In the genomic region with DNA sequence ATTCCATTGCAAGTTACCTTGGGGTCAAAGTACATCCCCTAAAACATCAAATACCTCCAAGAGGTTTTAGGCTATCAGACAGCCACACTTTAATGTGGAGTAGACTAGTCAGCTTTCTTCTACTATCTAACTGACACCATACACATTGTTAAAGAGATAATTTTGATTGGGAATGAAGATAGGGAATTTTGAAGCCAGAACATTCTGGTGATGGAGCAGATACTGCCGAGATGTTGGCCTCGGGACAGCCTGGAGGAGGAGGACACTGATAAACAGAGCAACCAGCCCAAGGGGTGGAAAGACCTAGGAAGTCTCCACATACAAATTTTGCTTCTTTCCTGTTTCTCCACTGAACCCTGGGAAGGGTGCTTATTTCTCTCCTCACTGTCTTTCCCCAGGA, we compare ENCODE assay signal across 1 cellular context.
TF ChIP-seq lines count a peak whose summit lies in the region.

No MANE protein-coding gene starts in this region.

TF ChIP-seq in K562, 482 proteins besides CTCF, POLR2A, EP300 and RAD21 (continued from another document):
- TF ChIP-seq SMAD1 (IDR thresholded peaks at IDR 0.05; ENCODE audit: low read depth, low read length, partially characterized antibody) (peak; percentile 27), ZEB2 (IDR thresholded peaks at IDR 0.05) (0 out of 2 replicates have a peak, but pooled peaks have one; percentile 33), MEF2D (tag; conservative IDR thresholded peaks at IDR 0.05; ENCODE audit: low read depth) (0 out of 2 replicates have a peak, but pooled peaks have one; percentile 34), CREB5 (CRISPR knock-in tag; IDR thresholded peaks at IDR 0.05) (no peak), CC2D1A (IDR thresholded peaks at IDR 0.05) (0 out of 2 replicates have a peak, but pooled peaks have one; percentile 61), TRIM24 (IDR thresholded peaks at IDR 0.05) (peak in 1 of 2 experiments; percentile 54; a peak in 3 of 4 replicates), THRB (CRISPR knock-in tag; conservative IDR thresholded peaks at IDR 0.05) (no peak), CHD1 (IDR thresholded peaks at IDR 0.05; ENCODE audit: low read length) (no peak), HDAC6 (IDR thresholded peaks at IDR 0.05; ENCODE audit: low read depth, low read length) (no peak), ZNF695 (CRISPR knock-in tag; IDR thresholded peaks at IDR 0.05) (no peak), SMARCC2 (IDR thresholded peaks at IDR 0.05; ENCODE audit: low read depth) (peak; percentile 74; the same call in 1 of the 2 replicates), SMARCE1 (IDR thresholded peaks at IDR 0.05) (peak; percentile 91), TEAD2 (tag; IDR thresholded peaks at IDR 0.05) (no peak), RCOR1 (IDR thresholded peaks at IDR 0.05; ENCODE audit: borderline replicate concordance in 1 of 2, low read depth in 2 of 2, low read length in 2 of 2) (peak in 1 of 2 experiments; percentile 85; a peak in 2 of 4 replicates), XRCC3 (IDR thresholded peaks at IDR 0.05) (no peak), EGR1 (conservative IDR thresholded peaks at IDR 0.05) (no peak), PHB2 (IDR thresholded peaks at IDR 0.05; ENCODE audit: low read depth) (0 out of 2 replicates have a peak, but pooled peaks have one; percentile 27), NCOR1 (IDR thresholded peaks at IDR 0.05) (peak; percentile 80), FOXM1 (IDR thresholded peaks at IDR 0.05; ENCODE audit: low read depth) (peak; percentile 87; the same call in 1 of the 2 replicates), FOXM1 (CRISPR knock-in tag; IDR thresholded peaks at IDR 0.05; ENCODE audit: low read depth) (no peak), CTBP1 (IDR thresholded peaks at IDR 0.05; ENCODE audit: borderline replicate concordance) (peak; percentile 92), SMAD4 (CRISPR knock-in tag; conservative IDR thresholded peaks at IDR 0.05) (peak; percentile 69; the same call in 1 of the 2 replicates)
- TF ChIP-seq, protein P1, sequence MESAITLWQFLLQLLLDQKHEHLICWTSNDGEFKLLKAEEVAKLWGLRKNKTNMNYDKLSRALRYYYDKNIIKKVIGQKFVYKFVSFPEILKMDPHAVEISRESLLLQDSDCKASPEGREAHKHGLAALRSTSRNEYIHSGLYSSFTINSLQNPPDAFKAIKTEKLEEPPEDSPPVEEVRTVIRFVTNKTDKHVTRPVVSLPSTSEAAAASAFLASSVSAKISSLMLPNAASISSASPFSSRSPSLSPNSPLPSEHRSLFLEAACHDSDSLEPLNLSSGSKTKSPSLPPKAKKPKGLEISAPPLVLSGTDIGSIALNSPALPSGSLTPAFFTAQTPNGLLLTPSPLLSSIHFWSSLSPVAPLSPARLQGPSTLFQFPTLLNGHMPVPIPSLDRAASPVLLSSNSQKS (CRISPR knock-in tag; IDR thresholded peaks at IDR 0.05) = no peak
